ENCODE assay signal across 17 cellular contexts in genomic region chr1:30518186-30518585, GRCh38.
DNase-seq lines count a peak whose midpoint lies in the region; ATAC-seq and TF ChIP-seq lines count a peak whose summit lies in the region.
"Had no signal": no experiment of that assay in that cellular context is flagged by ENCODE, and none has a peak within 500 bp of the region (broad histone marks: within the 10 kb centered on the region; RNA-seq: fewer than 3 reads in every experiment).

No MANE protein-coding gene starts in this region.

- no peak overlapping the region for H4K5ac ChIP-seq in mesendoderm (ENCODE audit: low read length)

- H3K23ac ChIP-seq in mesendoderm (ENCODE audit: low read length): no peak overlapping the region

- TF ChIP-seq CTCF in natural killer cell (IDR thresholded peaks at IDR 0.05) (no peak), smooth muscle cell (IDR thresholded peaks at IDR 0.05; ENCODE audit: borderline replicate concordance, insufficient read depth, poor library complexity, severe bottlenecking) (no peak), CD14-positive monocyte (IDR thresholded peaks at IDR 0.05) (no peak)

- no peaks in the 10 kb centered on the region for H3K9me3 Mint-ChIP-seq in natural killer cell treated with Interleukin-12 subunit alpha and Interleukin-12 subunit beta and Interleukin-15 and Interleukin-18, amount 100 ng/mL, for 72 hours
- H3K9me3 Mint-ChIP-seq in natural killer cell (no peaks in the 10 kb centered on the region), CD14-positive monocyte (peaks cover 0 to 2% (median 0%) of the 10 kb centered on the region in 7 donors)
- H3K9me3 Mint-ChIP-seq: HFFc6 had no signal

- no peaks in the 10 kb centered on the region for H3K36me3 Mint-ChIP-seq in natural killer cell treated with Interleukin-12 subunit alpha and Interleukin-12 subunit beta and Interleukin-15 and Interleukin-18, amount 100 ng/mL, for 72 hours
- H3K36me3 Mint-ChIP-seq in natural killer cell: no peaks in the 10 kb centered on the region
- H3K36me3 Mint-ChIP-seq in CD14-positive monocyte: no peaks in the 10 kb centered on the region

- H3K18ac ChIP-seq in mesendoderm (ENCODE audit: low read length): no peak overlapping the region

- H2AK5ac ChIP-seq in mesendoderm (ENCODE audit: low read length): no peak overlapping the region

- no peak overlapping the region for H3K4me3 Mint-ChIP-seq in natural killer cell treated with Interleukin-12 subunit alpha and Interleukin-12 subunit beta and Interleukin-15 and Interleukin-18, amount 100 ng/mL, for 72 hours
- H3K4me3 Mint-ChIP-seq in natural killer cell (no peak overlapping the region), CD14-positive monocyte (no peak overlapping the region)
- H3K4me3 Mint-ChIP-seq: HFFc6 had no signal

- intact Hi-C loops in natural killer cell (cut with micrococcal nuclease) (no loop called here), CD14-positive monocyte (cut with micrococcal nuclease) (no loop called here)

- no peak for ATAC-seq in natural killer cell treated with Interleukin-12 subunit alpha and Interleukin-12 subunit beta and Interleukin-15 and Interleukin-18, amount 100 ng/mL, for 72 hours
- ATAC-seq in natural killer cell: no peak

- no peaks in the 10 kb centered on the region for H3K9me3 ChIP-seq in smooth muscle cell (replicated peaks; ENCODE audit: low read depth)
- H3K9me3 ChIP-seq: BLaER1 treated with 17β-estradiol and CSF1 and Interleukin-3, amounts not matched to agents 10 nM and 100 nM had no signal

- H3K79me2 ChIP-seq in smooth muscle cell (ENCODE audit: low read depth): no peaks in the 10 kb centered on the region
- H3K79me2 ChIP-seq in mesendoderm (ENCODE audit: control insufficient read depth, insufficient read depth, low read length): no peaks in the 10 kb centered on the region

- no peaks in the 10 kb centered on the region for H3K4me1 Mint-ChIP-seq in natural killer cell treated with Interleukin-12 subunit alpha and Interleukin-12 subunit beta and Interleukin-15 and Interleukin-18, amount 100 ng/mL, for 72 hours (ENCODE audit: low read depth in 2 of 2)
- H3K4me1 Mint-ChIP-seq in natural killer cell (no peaks in the 10 kb centered on the region), CD14-positive monocyte (no peaks in the 10 kb centered on the region)

- no peak overlapping the region for H4K8ac ChIP-seq in mesendoderm (ENCODE audit: low read depth, low read length)

- no peaks in the 10 kb centered on the region for H3K36me3 ChIP-seq in smooth muscle cell (ENCODE audit: low read depth)
- no peaks in the 10 kb centered on the region for H3K36me3 ChIP-seq in mesendoderm (ENCODE audit: control insufficient read depth, insufficient read depth, low read length)
- H3K36me3 ChIP-seq: BLaER1 treated with 17β-estradiol and CSF1 and Interleukin-3, amounts not matched to agents 10 nM and 100 nM had no signal

- no peak overlapping the region for H3K4ac ChIP-seq in mesendoderm (ENCODE audit: low read depth, low read length)

- H3K79me1 ChIP-seq in mesendoderm (ENCODE audit: low read length): no peaks in the 10 kb centered on the region

- H3K27ac ChIP-seq in smooth muscle cell (ENCODE audit: low read depth) (peak overlapping the region; percentile 89), mesendoderm (ENCODE audit: low read depth, low read length) (no peak overlapping the region)
- H3K27ac ChIP-seq: BLaER1 treated with 17β-estradiol and CSF1 and Interleukin-3, amounts not matched to agents 10 nM and 100 nM; HL-60; KMS-11 had no signal

- H3F3A ChIP-seq in smooth muscle cell (ENCODE audit: low read depth): no peaks in the 10 kb centered on the region

- no peak overlapping the region for H2BK15ac ChIP-seq in mesendoderm (replicated peaks; ENCODE audit: low read depth)

- peaks cover 14 to 27% of the 10 kb centered on the region in 2 donors for H3K27me3 Mint-ChIP-seq in natural killer cell treated with Interleukin-12 subunit alpha and Interleukin-12 subunit beta and Interleukin-15 and Interleukin-18, amount 100 ng/mL, for 72 hours
- H3K27me3 Mint-ChIP-seq in natural killer cell (ENCODE audit: low read depth in 2 of 2) (peaks cover 0 to 9% of the 10 kb centered on the region in 2 donors), CD14-positive monocyte (ENCODE audit: low read depth in 3 of 3) (peaks cover 7 to 16% (median 13%) of the 10 kb centered on the region in 3 donors)

- H3K4me2 ChIP-seq in smooth muscle cell: no peak overlapping the region
- H3K4me2 ChIP-seq in mesendoderm (ENCODE audit: low read length): no peak overlapping the region
- H3K4me2 ChIP-seq: BLaER1 treated with 17β-estradiol and CSF1 and Interleukin-3, amounts not matched to agents 10 nM and 100 nM; KMS-11 had no signal

- H3K4me3 ChIP-seq in smooth muscle cell: no peak overlapping the region
- H3K4me3 ChIP-seq in mesendoderm (ENCODE audit: low read length): no peak overlapping the region
- H3K4me3 ChIP-seq: BLaER1 treated with 17β-estradiol and CSF1 and Interleukin-3, amounts not matched to agents 10 nM and 100 nM had no signal

- WGBS in smooth muscle cell (ENCODE audit: low lambda C conversion rate): 85% methylated on average over 2 of the region's 2 CpGs
- WGBS in mesendoderm (ENCODE audit: extremely low coverage, insufficient coverage, low lambda C conversion rate): no CpG with 5 or more reads among the region's 2 CpGs

- no peaks in the 10 kb centered on the region for H4K20me1 ChIP-seq in smooth muscle cell (ENCODE audit: low read depth)
- H4K20me1 ChIP-seq: BLaER1 treated with 17β-estradiol and CSF1 and Interleukin-3, amounts not matched to agents 10 nM and 100 nM had no signal

- H3K9ac ChIP-seq in smooth muscle cell (ENCODE audit: low read depth) (peak overlapping the region; percentile 61), mesendoderm (ENCODE audit: low read length) (no peak overlapping the region)
- H3K9ac ChIP-seq: BLaER1 treated with 17β-estradiol and CSF1 and Interleukin-3, amounts not matched to agents 10 nM and 100 nM; KMS-11 had no signal

- H3K27me3 ChIP-seq in smooth muscle cell (ENCODE audit: low read depth) (no peaks in the 10 kb centered on the region), mesendoderm (ENCODE audit: insufficient read depth, low read length, poor library complexity) (no peaks in the 10 kb centered on the region)
- H3K27me3 ChIP-seq: BLaER1 treated with 17β-estradiol and CSF1 and Interleukin-3, amounts not matched to agents 10 nM and 100 nM had no signal

- H3K27ac Mint-ChIP-seq in natural killer cell treated with Interleukin-12 subunit alpha and Interleukin-12 subunit beta and Interleukin-15 and Interleukin-18, amount 100 ng/mL, for 72 hours: no peak overlapping the region
- no peak overlapping the region for H3K27ac Mint-ChIP-seq in natural killer cell
- no peak overlapping the region for H3K27ac Mint-ChIP-seq in CD14-positive monocyte
- H3K27ac Mint-ChIP-seq: HFFc6 had no signal

- no peak overlapping the region for H2BK120ac ChIP-seq in mesendoderm (ENCODE audit: low read depth, low read length)

- no peak overlapping the region for H2AFZ ChIP-seq in smooth muscle cell (ENCODE audit: low read depth)

- H3K4me1 ChIP-seq in smooth muscle cell (ENCODE audit: low read depth): no peaks in the 10 kb centered on the region
- no peaks in the 10 kb centered on the region for H3K4me1 ChIP-seq in mesendoderm (ENCODE audit: control insufficient read depth, low read depth, low read length)
- H3K4me1 ChIP-seq: BLaER1 treated with 17β-estradiol and CSF1 and Interleukin-3, amounts not matched to agents 10 nM and 100 nM had no signal

- no peak overlapping the region for H3K56ac ChIP-seq in mesendoderm (ENCODE audit: low read length)

- peak; percentile 51 for DNase-seq in natural killer cell treated with Interleukin-12 subunit alpha and Interleukin-12 subunit beta and Interleukin-15 and Interleukin-18, amount 100 ng/mL, for 72 hours (ENCODE audit: low spot score)
- DNase-seq in natural killer cell (no peak), islet precursor cell (peak; percentile 37), smooth muscle cell (lab: John Stamatoyannopoulos, UW; ENCODE audit: unreplicated experiment) (no peak), mesendoderm (no peak), CD14-positive monocyte (ENCODE audit: low spot score) (no peak), AG08396 (ENCODE audit: low spot score) (no peak)
- DNase-seq: HFFc6, MV-4-11, NCI-H187, NCI-H2227 treated with DMSO at 0.1 percent for 48 hours, NCI-H510A treated with DMSO at 0.1 percent for 48 hours, NCI-H774, SHP77 treated with DMSO at 0.1 percent for 48 hours had no signal

- no peak overlapping the region for H2BK5ac ChIP-seq in mesendoderm (ENCODE audit: low read length)

Comparison
In these comparisons a context has a peak if more than half of its experiments do, and no peak if none do; other contexts are left out.
1. DNase-seq: peak in natural killer cell treated with Interleukin-12 subunit alpha and Interleukin-12 subunit beta and Interleukin-15 and Interleukin-18, amount 100 ng/mL, for 72 hours (single experiment) and islet precursor cell (single experiment); none in natural killer cell (single experiment), smooth muscle cell (single experiment), mesendoderm (single experiment), CD14-positive monocyte (single experiment) and AG08396 (single experiment).